Comparison of ENCODE assay signal across 8 cellular contexts in genomic region chr6:57078808-57079207, GRCh38.
"Had no signal": no experiment of that assay in that cellular context is flagged by ENCODE, and none has a peak within 500 bp of the region (broad histone marks: within the 10 kb centered on the region; RNA-seq: fewer than 3 reads in every experiment).

No MANE protein-coding gene starts in this region.

- ATAC-seq: GM12878 had no signal

- DNase-seq: GDM1, GF-D8 had no signal

- H3K4me3 ChIP-seq: GM12878 had no signal

- FAIRE-seq: G401.6, GM12878, GM12891, GM12892, GM18507, GM19239 had no signal
